ENCODE assay signal across 22 cellular contexts in the genomic region with DNA sequence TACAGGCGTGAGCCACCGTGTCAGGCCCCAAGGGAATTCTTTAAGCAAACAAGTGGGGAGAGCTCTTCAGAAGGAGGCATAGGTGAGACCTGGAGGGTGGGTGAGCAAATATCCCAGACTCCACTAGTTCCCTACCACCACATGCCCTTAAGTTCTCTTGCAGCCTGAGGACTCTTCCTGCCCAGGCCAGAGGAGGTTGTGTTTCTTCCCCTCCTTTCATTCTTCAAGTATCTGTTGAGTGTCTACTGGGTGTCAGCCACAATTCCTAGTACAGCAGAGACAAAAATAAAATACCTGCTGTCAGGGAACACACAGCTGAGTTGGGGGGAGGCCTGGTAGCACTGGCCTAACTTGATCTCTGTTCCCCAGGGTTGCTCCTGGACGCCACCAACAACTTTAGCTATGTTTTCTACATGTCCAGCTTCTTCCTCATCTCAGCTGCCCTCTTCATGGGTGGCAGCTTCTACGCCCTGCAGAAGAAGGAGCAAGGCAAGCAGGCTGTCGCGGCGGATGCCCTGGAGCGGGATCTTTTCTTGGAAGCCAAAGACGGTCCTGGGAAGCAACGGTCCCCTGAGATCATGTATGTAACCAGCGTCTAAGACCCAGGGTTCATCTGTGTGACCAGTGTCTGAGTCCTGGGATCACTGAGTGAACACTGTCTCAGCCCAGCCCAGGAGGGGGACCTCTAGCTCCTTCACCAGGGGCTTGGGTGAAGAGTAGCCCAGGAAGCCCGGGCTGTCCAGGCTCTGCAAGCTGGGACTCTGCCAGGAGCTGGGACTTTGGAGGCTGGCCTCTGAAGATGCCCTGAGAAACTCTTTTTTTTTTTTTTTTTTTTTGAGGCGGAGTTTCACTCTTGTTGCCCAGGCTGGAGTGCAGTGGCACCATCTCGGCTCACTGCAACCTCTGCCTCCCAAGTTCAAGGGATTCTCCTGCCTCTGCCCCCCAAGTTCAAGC. TPM values are rescaled to one million over a fixed set of nuclear protein-coding genes. Genes with fewer than 3 reads are reported as not detected.
A peak's percentile ranks its signal among the peaks of the same experiment; 100 is the strongest.
DNase-seq lines count a peak whose midpoint lies in the region; ATAC-seq and TF ChIP-seq lines count a peak whose summit lies in the region.
"Had no signal": no experiment of that assay in that cellular context is flagged by ENCODE, and none has a peak within 500 bp of the region (broad histone marks: within the 10 kb centered on the region; RNA-seq: fewer than 3 reads in every experiment).

No MANE protein-coding gene starts in this region.

- H3K27ac Mint-ChIP-seq in endodermal cell = peak overlapping the region; percentile 81
- H3K27ac Mint-ChIP-seq: activated B cell treated with CpG ODN at 0.5 μM for 24 hours; activated CD8-positive, alpha-beta T cell treated with anti-CD3 and anti-CD28 coated beads for 36 hours; activated naive CD4-positive, alpha-beta T cell treated with anti-CD3 and anti-CD28 coated beads, Interleukin-2, amount 50 U/mL, for 24 hours; effector memory CD8-positive, alpha-beta T cell; HFFc6 had no signal

- peak; percentile 53 for ATAC-seq in Right ventricle myocardium inferior
- ATAC-seq: activated CD8-positive, alpha-beta T cell treated with anti-CD3 and anti-CD28 coated beads for 36 hours; effector memory CD8-positive, alpha-beta T cell; K562 had no signal

- no peak overlapping the region for H3K9ac ChIP-seq in endodermal cell (ENCODE audit: extremely low read depth, low read length, poor library complexity, severe bottlenecking)

- peaks cover 16% of the 10 kb centered on the region for H3K36me3 ChIP-seq in right atrium auricular region
- peaks cover 9% of the 10 kb centered on the region for H3K36me3 ChIP-seq in endodermal cell (ENCODE audit: control insufficient read depth, insufficient read depth, low read length)
- peaks cover 0 to 6% of the 10 kb centered on the region in 2 donors for H3K36me3 ChIP-seq in thyroid gland

- H3K4me1 Mint-ChIP-seq in endodermal cell = peaks cover 33% of the 10 kb centered on the region

- H3K9me3 ChIP-seq in right atrium auricular region = no peaks in the 10 kb centered on the region
- no peaks in the 10 kb centered on the region for H3K9me3 ChIP-seq in endodermal cell (ENCODE audit: control insufficient read depth, low read length)
- no peaks in the 10 kb centered on the region for H3K9me3 ChIP-seq in thyroid gland
- H3K9me3 ChIP-seq: suprapubic skin had no signal

- no peak for DNase-seq in Right ventricle myocardium inferior (ENCODE audit: missing footprints)
- no peak for DNase-seq in right atrium auricular region (ENCODE audit: low spot score)
- peak; percentile 56 for DNase-seq in endodermal cell
- DNase-seq in thyroid gland = peak; percentile 42 to 44
- DNase-seq in NCI-H748 treated with DMSO at 0.1 percent for 48 hours (lab: John Stamatoyannopoulos, UW) = no peak
- no peak for DNase-seq in SIG-M5 (lab: John Stamatoyannopoulos, UW)
- DNase-seq: ACHN; activated B cell treated with CpG ODN at 0.5 μM for 24 hours; activated CD8-positive, alpha-beta T cell treated with anti-CD3 and anti-CD28 coated beads for 36 hours; activated T-cell treated with anti-CD3 and anti-CD28 coated beads, Interleukin-2, amount 50 U/mL, for 48 hours; DND-41; effector memory CD8-positive, alpha-beta T cell; HFFc6; NCI-H146; NCI-H82; nucleus accumbens; OCI-M1; retina had no signal

- intact Hi-C loops in Right ventricle myocardium inferior (cut with DNase I) = no loop called here
- intact Hi-C loops in thyroid gland (cut with DNase I) = no loop called here

- TF ChIP-seq CTCF in right atrium auricular region (IDR thresholded peaks at IDR 0.05) (no peak), endodermal cell (conservative IDR thresholded peaks at IDR 0.05) (no peak), thyroid gland (IDR thresholded peaks at IDR 0.05) (no peak)

- H3K4me3 Mint-ChIP-seq in endodermal cell = no peak overlapping the region
- H3K4me3 Mint-ChIP-seq: activated B cell treated with CpG ODN at 0.5 μM for 24 hours; activated CD8-positive, alpha-beta T cell treated with anti-CD3 and anti-CD28 coated beads for 36 hours; activated naive CD4-positive, alpha-beta T cell treated with anti-CD3 and anti-CD28 coated beads, Interleukin-2, amount 50 U/mL, for 24 hours; effector memory CD8-positive, alpha-beta T cell; HFFc6 had no signal

- TF ChIP-seq POLR2A in thyroid gland (IDR thresholded peaks at IDR 0.05) = no peak

- peaks cover 52% of the 10 kb centered on the region for H3K36me3 Mint-ChIP-seq in endodermal cell (ENCODE audit: low read depth)

- H3K27me3 ChIP-seq in right atrium auricular region = no peaks in the 10 kb centered on the region
- no peaks in the 10 kb centered on the region for H3K27me3 ChIP-seq in endodermal cell (ENCODE audit: control insufficient read depth, insufficient read depth, low read length, poor library complexity, severe bottlenecking)
- no peaks in the 10 kb centered on the region for H3K27me3 ChIP-seq in thyroid gland
- H3K27me3 ChIP-seq: suprapubic skin had no signal

- no peaks in the 10 kb centered on the region for H3K9me3 Mint-ChIP-seq in endodermal cell
- H3K9me3 Mint-ChIP-seq: activated B cell treated with CpG ODN at 0.5 μM for 24 hours; activated CD8-positive, alpha-beta T cell treated with anti-CD3 and anti-CD28 coated beads for 36 hours; activated naive CD4-positive, alpha-beta T cell treated with anti-CD3 and anti-CD28 coated beads, Interleukin-2, amount 50 U/mL, for 24 hours; effector memory CD8-positive, alpha-beta T cell; HFFc6 had no signal

- H3K4me1 ChIP-seq in right atrium auricular region (peaks cover 0 to 1% of the 10 kb centered on the region in 2 donors), endodermal cell (ENCODE audit: control insufficient read depth, insufficient read depth, low read length) (peaks cover 20% of the 10 kb centered on the region), thyroid gland (peaks cover 11 to 39% of the 10 kb centered on the region in 2 donors)

- no peak overlapping the region for H3K27ac ChIP-seq in right atrium auricular region
- H3K27ac ChIP-seq in endodermal cell (ENCODE audit: low read depth, low read length) = no peak overlapping the region
- peak overlapping the region in 2 of 3 donors; percentile 15 to 55 for H3K27ac ChIP-seq in thyroid gland
- H3K27ac ChIP-seq: suprapubic skin had no signal

- WGBS in endodermal cell (ENCODE audit: insufficient coverage in 1 of 2, insufficient read length in 1 of 2), 2 experiments = 91 to 92% methylated on average over 10 to 14 of the region's 14 CpGs
- WGBS in thyroid gland, 2 donors = 76 to 78% methylated on average over 13 of the region's 14 CpGs

- no peaks in the 10 kb centered on the region for H3K27me3 Mint-ChIP-seq in endodermal cell (ENCODE audit: insufficient read depth)
- H3K27me3 Mint-ChIP-seq: activated B cell treated with CpG ODN at 0.5 μM for 24 hours; activated CD8-positive, alpha-beta T cell treated with anti-CD3 and anti-CD28 coated beads for 36 hours; activated naive CD4-positive, alpha-beta T cell treated with anti-CD3 and anti-CD28 coated beads, Interleukin-2, amount 50 U/mL, for 24 hours; effector memory CD8-positive, alpha-beta T cell had no signal

- H3K4me3 ChIP-seq in right atrium auricular region (no peak overlapping the region), endodermal cell (ENCODE audit: low read length) (no peak overlapping the region), thyroid gland (replicated peaks in 1 of 3) (no peak overlapping the region)
- H3K4me3 ChIP-seq: K562, suprapubic skin had no signal

RNA-seq across cellular contexts. Expression of a gene that starts 5.9 kb away (rescaled TPM):
- total RNA-seq in Right ventricle myocardium inferior (6.4 TPM), right atrium auricular region (1 to 10 TPM; 4.9 to 9.5 TPM), endodermal cell (10 to 100 TPM; 20.0 to 26.6 TPM), thyroid gland (10 to 100 TPM in 2 of 4 donors, 1 to 10 TPM in 2; 8.7 to 13.1 (median 10.5) TPM)
- 14.0 TPM for polyA plus RNA-seq in endodermal cell (2013, experiment 1 of 2)
- polyA plus RNA-seq in endodermal cell (2013, experiment 2 of 2) = 12.3 TPM

RNA-seq across cellular contexts. Expression of a gene that starts 16.1 kb away (rescaled TPM):
- total RNA-seq in Right ventricle myocardium inferior (7.1 TPM), right atrium auricular region (10 to 100 TPM; 16.5 to 34.1 TPM), endodermal cell (10 to 100 TPM; 28.8 to 54.0 TPM), thyroid gland (10 to 100 TPM; 24.1 to 40.3 (median 27.6) TPM)
- 10.8 TPM for polyA plus RNA-seq in endodermal cell (2013, experiment 1 of 2)
- 7.6 TPM for polyA plus RNA-seq in endodermal cell (2013, experiment 2 of 2)
- total RNA-seq: SK-MEL-5 had no signal

RNA-seq across cellular contexts. Expression of a gene that starts 27.7 kb away (rescaled TPM):
- total RNA-seq in Right ventricle myocardium inferior = 24.6 TPM
- total RNA-seq in right atrium auricular region = 10 to 100 TPM; 41.4 to 77.5 TPM
- 10 to 100 TPM; 69.1 to 80.3 TPM for total RNA-seq in endodermal cell
- 71.1 TPM for polyA plus RNA-seq in endodermal cell (2013, experiment 1 of 2)
- 57.0 TPM for polyA plus RNA-seq in endodermal cell (2013, experiment 2 of 2)
- 100 to 1,000 TPM in 3 of 4 donors, 10 to 100 TPM in 1; 84.7 to 203 (median 107) TPM for total RNA-seq in thyroid gland

RNA-seq across cellular contexts. Expression of a gene that starts 50.4 kb away (rescaled TPM):
- total RNA-seq in Right ventricle myocardium inferior (17.1 TPM), right atrium auricular region (10 to 100 TPM; 15.1 to 15.8 TPM), endodermal cell (100 to 1,000 TPM; 148 to 156 TPM), thyroid gland (10 to 100 TPM; 15.1 to 23.4 (median 17.7) TPM)
- polyA plus RNA-seq in endodermal cell (2013, experiment 1 of 2) = 352 TPM
- 339 TPM for polyA plus RNA-seq in endodermal cell (2013, experiment 2 of 2)

RNA-seq across cellular contexts. Expression of a gene that starts 56.9 kb away (rescaled TPM):
- total RNA-seq in Right ventricle myocardium inferior = 26.7 TPM
- 10 to 100 TPM; 17.9 to 28.4 TPM for total RNA-seq in right atrium auricular region
- total RNA-seq in endodermal cell = 10 to 100 TPM; 27.7 to 32.8 TPM
- 29.2 TPM for polyA plus RNA-seq in endodermal cell (2013, experiment 1 of 2)
- polyA plus RNA-seq in endodermal cell (2013, experiment 2 of 2) = 25.5 TPM
- total RNA-seq in thyroid gland = 10 to 100 TPM; 33.6 to 48.6 (median 41.7) TPM

Comparison
In these comparisons a context has a peak if more than half of its experiments do, and no peak if none do; other contexts are left out.
1. DNase-seq: peak in endodermal cell (single experiment) and thyroid gland (2 of 2); none in Right ventricle myocardium inferior (single experiment), right atrium auricular region (single experiment), NCI-H748 treated with DMSO at 0.1 percent for 48 hours (single experiment) and SIG-M5 (single experiment).
2. H3K27ac ChIP-seq: peak in thyroid gland (2 of 3); none in right atrium auricular region (0 of 2) and endodermal cell (single experiment).